Comparison of ENCODE assay signal across 18 cellular contexts in genomic region chr18:74698881-74699280, GRCh38.
DNase-seq lines count a peak whose midpoint lies in the region; ATAC-seq and TF ChIP-seq lines count a peak whose summit lies in the region.
"Had no signal": no experiment of that assay in that cellular context is flagged by ENCODE, and none has a peak within 500 bp of the region (broad histone marks: within the 10 kb centered on the region; RNA-seq: fewer than 3 reads in every experiment).

No MANE protein-coding gene starts in this region.

- peak overlapping the region; percentile 44 for H3K4me2 ChIP-seq in parathyroid adenoma (ENCODE audit: low read length)
- H3K4me2 ChIP-seq: GM23338 had no signal

- H3K27me3 Mint-ChIP-seq in activated T-helper 17 cell treated with anti-CD3 and anti-CD28 coated beads, Interleukin-2, amount 50 U/mL, for 72 hours: no peaks in the 10 kb centered on the region
- H3K27me3 Mint-ChIP-seq: CD4-positive, alpha-beta memory T cell had no signal

- H3K9me3 ChIP-seq in HEK293 (ENCODE audit: control insufficient read depth, insufficient read depth, low read depth, low read length) (no peaks in the 10 kb centered on the region), parathyroid adenoma (ENCODE audit: control insufficient read depth, low read length) (no peaks in the 10 kb centered on the region)
- H3K9me3 ChIP-seq: HAP-1 had no signal

- H3K4me1 ChIP-seq in HEK293 (ENCODE audit: control insufficient read depth, insufficient read depth, low read length) (0 out of 2 replicates have a peak, but pooled peaks cover 5% of the 10 kb centered on the region), parathyroid adenoma (no peaks in the 10 kb centered on the region)
- H3K4me1 ChIP-seq: HAP-1 had no signal

- no peak overlapping the region for H3K27ac ChIP-seq in HEK293 (ENCODE audit: extremely low read depth, low read depth, low read length)
- H3K27ac ChIP-seq in parathyroid adenoma: peak overlapping the region; percentile 13

- H3K4me1 Mint-ChIP-seq in activated T-helper 17 cell treated with anti-CD3 and anti-CD28 coated beads, Interleukin-2, amount 50 U/mL, for 72 hours: no peaks in the 10 kb centered on the region

- CTCF ChIA-PET in HEK293 (lab: Yijun Ruan, JAX): no interaction called here

- peak; percentile 22 for DNase-seq in DMS53 (lab: John Stamatoyannopoulos, UW)
- DNase-seq in DMS53 treated with DMSO at 0.1 percent for 48 hours (lab: John Stamatoyannopoulos, UW; ENCODE audit: unreplicated experiment): no peak
- no peak for DNase-seq in A172 (ENCODE audit: low spot score)
- no peak for DNase-seq in GOT3 (lab: John Stamatoyannopoulos, UW)
- no peak for DNase-seq in stimulated activated CD4-positive, alpha-beta T cell treated with anti-CD3 and anti-CD28 coated beads, Interleukin-12 subunit alpha, Interleukin-12 subunit beta, amount 100 ng/mL, for 4 hours
- DNase-seq: 8988T; C1 segment of cervical spinal cord; Calu3; CD4-positive, alpha-beta memory T cell; COR-L47; DMS153; DMS79 treated with DMSO at 0.1 percent for 48 hours; GF-D8 had no signal

- H3K79me2 ChIP-seq in parathyroid adenoma: no peaks in the 10 kb centered on the region

- H3K9ac ChIP-seq in parathyroid adenoma: no peak overlapping the region

- H3K4me3 ChIP-seq in HEK293 (ENCODE audit: low read depth, low read length) (no peak overlapping the region), parathyroid adenoma (ENCODE audit: low read depth, low read length) (no peak overlapping the region)
- H3K4me3 ChIP-seq: GM23338, HAP-1 had no signal

- H3K27me3 ChIP-seq in parathyroid adenoma (ENCODE audit: control insufficient read depth, insufficient read depth, low read length): no peaks in the 10 kb centered on the region

- H3K4me3 Mint-ChIP-seq in activated T-helper 17 cell treated with anti-CD3 and anti-CD28 coated beads, Interleukin-2, amount 50 U/mL, for 72 hours: no peak overlapping the region
- H3K4me3 Mint-ChIP-seq: CD4-positive, alpha-beta memory T cell; GM23338 had no signal

- H3K9me3 Mint-ChIP-seq in activated T-helper 17 cell treated with anti-CD3 and anti-CD28 coated beads, Interleukin-2, amount 50 U/mL, for 72 hours: no peaks in the 10 kb centered on the region
- H3K9me3 Mint-ChIP-seq: CD4-positive, alpha-beta memory T cell; GM23338 had no signal

- ATAC-seq in activated T-helper 17 cell treated with anti-CD3 and anti-CD28 coated beads, Interleukin-2, amount 50 U/mL, for 72 hours (replicated peaks): no peak
- ATAC-seq: GM23338 had no signal

- no peak for TF ChIP-seq CTCF in HEK293 (tag by site-specific recombination; IDR thresholded peaks at IDR 0.05)
- TF ChIP-seq CTCF in parathyroid adenoma (IDR thresholded peaks at IDR 0.05): no peak

- no peak overlapping the region for H2AFZ ChIP-seq in parathyroid adenoma
- H2AFZ ChIP-seq: GM23338 had no signal

- peak overlapping the region; percentile 57 for H3K27ac Mint-ChIP-seq in activated T-helper 17 cell treated with anti-CD3 and anti-CD28 coated beads, Interleukin-2, amount 50 U/mL, for 72 hours
- H3K27ac Mint-ChIP-seq: CD4-positive, alpha-beta memory T cell; GM23338 had no signal

- H3K36me3 ChIP-seq in HEK293 (ENCODE audit: control insufficient read depth in 2 of 2, insufficient read depth in 1 of 2, low read length in 2 of 2): no peaks in the 10 kb centered on the region
- no peaks in the 10 kb centered on the region for H3K36me3 ChIP-seq in parathyroid adenoma (ENCODE audit: control insufficient read depth, insufficient read depth, low read length)
- H3K36me3 ChIP-seq: HAP-1 had no signal

- H3K36me3 Mint-ChIP-seq in activated T-helper 17 cell treated with anti-CD3 and anti-CD28 coated beads, Interleukin-2, amount 50 U/mL, for 72 hours (ENCODE audit: low read depth): peaks cover 10% of the 10 kb centered on the region

- POLR2A ChIA-PET in HEK293 (lab: Yijun Ruan, JAX): no interaction called here

TF ChIP-seq in HEK293, 187 proteins besides CTCF, POLR2A, EP300 and RAD21:
- TF ChIP-seq ZNF596 (tag by site-specific recombination; IDR thresholded peaks at IDR 0.05): no peak
- TF ChIP-seq PRDM1 (tag by site-specific recombination; IDR thresholded peaks at IDR 0.05): 0 out of 2 replicates have a peak, but pooled peaks have one; percentile 5
